8 cellular contexts compared by ENCODE assay signal in the genomic region with DNA sequence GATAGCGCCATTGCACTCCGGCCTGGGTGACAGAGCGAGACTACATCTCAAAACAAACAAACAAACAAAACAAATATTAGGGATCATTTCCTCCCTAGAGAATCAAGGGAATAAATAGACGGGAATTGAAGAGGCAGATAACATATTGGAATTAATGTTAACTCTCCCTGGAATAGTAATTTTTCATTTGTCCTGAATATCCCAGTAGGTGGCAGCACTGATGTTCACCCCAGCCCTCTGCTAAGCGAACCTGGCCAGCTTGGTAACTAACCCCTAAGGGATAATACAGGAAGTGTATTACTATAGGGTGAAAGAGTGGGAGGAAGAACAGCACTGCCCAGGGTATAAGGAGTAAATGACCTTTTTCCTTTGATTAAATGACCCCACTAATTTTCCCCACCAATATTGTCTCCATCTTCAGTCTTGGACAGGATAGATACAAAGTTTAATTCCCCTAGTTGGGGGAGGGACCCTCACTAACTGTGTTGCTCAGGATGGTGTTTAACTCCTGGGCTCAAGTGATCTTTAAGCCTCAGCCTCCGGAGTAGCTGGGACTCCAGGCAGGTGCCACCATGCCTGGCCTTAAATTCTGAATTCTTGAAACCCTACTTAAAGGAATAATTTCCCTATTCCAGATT. TPM values are rescaled to one million over a fixed set of nuclear protein-coding genes. Genes with fewer than 3 reads are reported as not detected.
DNase-seq lines count a peak whose midpoint lies in the region; ATAC-seq and TF ChIP-seq lines count a peak whose summit lies in the region.

No MANE protein-coding gene starts in this region.

- 55 to 60% methylated on average over 6 of the region's 6 CpGs for WGBS in GM23248 (ENCODE audit: low coverage in 1 of 2, low lambda C conversion rate in 2 of 2, missing lambda C conversion rate in 2 of 2), 2 experiments

- peak; percentile 62 for TF ChIP-seq CTCF in astrocyte of the cerebellum (IDR thresholded peaks at IDR 0.05; ENCODE audit: low read depth, low read length, missing control alignments)

- H3K4me3 ChIP-seq in GM23248: no peak overlapping the region
- H3K4me3 ChIP-seq in astrocyte of the cerebellum (ENCODE audit: low read depth, low read length): no peak overlapping the region

- no peaks in the 10 kb centered on the region for H3F3A ChIP-seq in GM23248 (ENCODE audit: insufficient read depth)

- intact Hi-C loops in left colon (cut with DNase I, micrococcal nuclease): no loop called here

- no peaks in the 10 kb centered on the region for H4K20me1 ChIP-seq in GM23248 (ENCODE audit: insufficient read depth)

- H3K9ac ChIP-seq in GM23248: no peak overlapping the region

- no peaks in the 10 kb centered on the region for H3K36me3 ChIP-seq in GM23248 (ENCODE audit: low read depth)

- DNase-seq in SIG-M5 treated with dmso at 0.1 percent for 504 hours (lab: John Stamatoyannopoulos, UW; ENCODE audit: unreplicated experiment) (peak; percentile 80), SIG-M5 (lab: John Stamatoyannopoulos, UW) (no peak), GM23248 (peak; percentile 82), NCI-H774 (lab: John Stamatoyannopoulos, UW) (peak; percentile 7), astrocyte of the cerebellum (ENCODE audit: low read depth) (peak; percentile 15), left colon (peak in 1 of 2 donors; percentile 7)

- H3K9me3 ChIP-seq in GM23248 (ENCODE audit: low read depth): no peaks in the 10 kb centered on the region

- no peaks in the 10 kb centered on the region for H3K79me2 ChIP-seq in GM23248 (ENCODE audit: insufficient read depth)

- H3K9me2 ChIP-seq in GM23248 (ENCODE audit: insufficient read depth): no peaks in the 10 kb centered on the region

- ATAC-seq in left colon (peak; percentile 61), HG03469 (IDR thresholded peaks at IDR 0.05; ENCODE audit: unreplicated experiment) (no peak), HG03520 (IDR thresholded peaks at IDR 0.05; ENCODE audit: unreplicated experiment) (no peak)

- peak overlapping the region; percentile 7 for H3K4me2 ChIP-seq in GM23248 (ENCODE audit: unreplicated experiment)

- H2AFZ ChIP-seq in GM23248: peak overlapping the region; percentile 27; the same call in 1 of the 2 replicates

- H3K27me3 ChIP-seq in GM23248 (replicated peaks; ENCODE audit: insufficient read depth): no peaks in the 10 kb centered on the region

- no peaks in the 10 kb centered on the region for H3K4me1 ChIP-seq in GM23248 (ENCODE audit: insufficient read depth)

- H3K27ac ChIP-seq in GM23248: no peak overlapping the region

- in situ Hi-C loops in GM23248 (cut with MboI) (no loop called here), astrocyte of the cerebellum (cut with HindIII; ENCODE audit: low sequenced_read_pairs) (no loop called here)

RNA-seq across cellular contexts. Expression of a gene that starts 40.5 kb away (rescaled TPM):
- total RNA-seq in GM23248 (2014; rRNA removed; shearing (Covaris generic)): not detected in 2 replicates
- polyA plus RNA-seq in GM23248 (2016; fragmentation: Nextera tagmentation; extraction: Ambion mirVana): not detected in 2 replicates
- under 1 TPM; 0.36 to 0.37 TPM for total RNA-seq in left colon

RNA-seq across cellular contexts. Expression of a gene that starts 43.0 kb away (rescaled TPM):
- 0.13 TPM in 1 of 2 replicates, not detected in the other for total RNA-seq in GM23248 (2014; rRNA removed; shearing (Covaris generic))
- 0.13 TPM in 1 of 2 replicates, not detected in the other for polyA plus RNA-seq in GM23248 (2016; fragmentation: Nextera tagmentation; extraction: Ambion mirVana)
- total RNA-seq in left colon: under 1 TPM; 0.09 to 0.22 TPM
